In the genomic region with DNA sequence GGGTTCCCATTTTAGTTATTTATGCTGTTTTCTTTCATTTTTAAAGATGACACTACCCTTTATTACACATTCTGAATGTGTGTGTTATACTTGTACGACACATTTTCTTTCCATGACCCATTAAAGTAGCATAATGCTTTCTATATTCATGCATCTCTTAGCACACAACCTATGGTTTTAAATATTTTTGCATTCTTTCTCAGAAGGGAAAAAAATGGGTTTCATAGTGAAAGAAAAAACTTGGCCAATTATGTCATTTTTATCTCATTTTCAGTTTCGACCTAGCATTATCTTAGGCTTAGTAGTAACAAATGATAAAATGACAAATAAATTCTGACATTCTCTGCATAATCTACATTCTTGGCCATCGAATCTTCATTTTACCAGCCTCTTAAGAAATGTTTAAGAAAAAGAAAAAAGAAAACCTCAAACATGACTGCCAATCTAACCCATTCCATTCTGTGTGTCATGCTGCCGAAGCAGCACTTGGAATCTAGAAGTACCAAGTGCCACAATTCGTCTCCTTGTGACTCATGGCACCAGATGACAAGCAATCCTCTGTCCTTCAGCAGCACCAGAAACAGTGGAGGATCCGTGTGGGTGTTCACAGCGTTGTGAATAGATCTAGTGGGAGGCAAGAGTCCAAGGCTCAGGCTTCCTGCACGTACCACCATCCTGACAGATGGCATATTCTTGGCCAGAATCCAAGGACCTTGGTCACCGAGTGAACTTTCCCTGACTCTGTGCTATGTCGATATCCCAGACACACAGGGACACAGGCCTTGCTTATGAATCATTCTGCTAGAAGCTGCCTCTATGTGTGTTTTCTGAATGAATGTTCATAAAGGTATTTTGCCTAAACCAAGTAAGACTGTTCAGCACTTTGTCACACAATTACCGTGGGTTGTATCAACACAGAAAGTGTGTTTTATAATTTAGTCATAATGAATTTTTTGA, we compare ENCODE assay signal across 1 cellular context.
TF ChIP-seq lines count a peak whose summit lies in the region.

No MANE protein-coding gene starts in this region.

TF ChIP-seq in HepG2, 621 proteins besides CTCF, POLR2A, EP300 and RAD21 (continued from another document and continues in another):
- TF ChIP-seq, protein P1, sequence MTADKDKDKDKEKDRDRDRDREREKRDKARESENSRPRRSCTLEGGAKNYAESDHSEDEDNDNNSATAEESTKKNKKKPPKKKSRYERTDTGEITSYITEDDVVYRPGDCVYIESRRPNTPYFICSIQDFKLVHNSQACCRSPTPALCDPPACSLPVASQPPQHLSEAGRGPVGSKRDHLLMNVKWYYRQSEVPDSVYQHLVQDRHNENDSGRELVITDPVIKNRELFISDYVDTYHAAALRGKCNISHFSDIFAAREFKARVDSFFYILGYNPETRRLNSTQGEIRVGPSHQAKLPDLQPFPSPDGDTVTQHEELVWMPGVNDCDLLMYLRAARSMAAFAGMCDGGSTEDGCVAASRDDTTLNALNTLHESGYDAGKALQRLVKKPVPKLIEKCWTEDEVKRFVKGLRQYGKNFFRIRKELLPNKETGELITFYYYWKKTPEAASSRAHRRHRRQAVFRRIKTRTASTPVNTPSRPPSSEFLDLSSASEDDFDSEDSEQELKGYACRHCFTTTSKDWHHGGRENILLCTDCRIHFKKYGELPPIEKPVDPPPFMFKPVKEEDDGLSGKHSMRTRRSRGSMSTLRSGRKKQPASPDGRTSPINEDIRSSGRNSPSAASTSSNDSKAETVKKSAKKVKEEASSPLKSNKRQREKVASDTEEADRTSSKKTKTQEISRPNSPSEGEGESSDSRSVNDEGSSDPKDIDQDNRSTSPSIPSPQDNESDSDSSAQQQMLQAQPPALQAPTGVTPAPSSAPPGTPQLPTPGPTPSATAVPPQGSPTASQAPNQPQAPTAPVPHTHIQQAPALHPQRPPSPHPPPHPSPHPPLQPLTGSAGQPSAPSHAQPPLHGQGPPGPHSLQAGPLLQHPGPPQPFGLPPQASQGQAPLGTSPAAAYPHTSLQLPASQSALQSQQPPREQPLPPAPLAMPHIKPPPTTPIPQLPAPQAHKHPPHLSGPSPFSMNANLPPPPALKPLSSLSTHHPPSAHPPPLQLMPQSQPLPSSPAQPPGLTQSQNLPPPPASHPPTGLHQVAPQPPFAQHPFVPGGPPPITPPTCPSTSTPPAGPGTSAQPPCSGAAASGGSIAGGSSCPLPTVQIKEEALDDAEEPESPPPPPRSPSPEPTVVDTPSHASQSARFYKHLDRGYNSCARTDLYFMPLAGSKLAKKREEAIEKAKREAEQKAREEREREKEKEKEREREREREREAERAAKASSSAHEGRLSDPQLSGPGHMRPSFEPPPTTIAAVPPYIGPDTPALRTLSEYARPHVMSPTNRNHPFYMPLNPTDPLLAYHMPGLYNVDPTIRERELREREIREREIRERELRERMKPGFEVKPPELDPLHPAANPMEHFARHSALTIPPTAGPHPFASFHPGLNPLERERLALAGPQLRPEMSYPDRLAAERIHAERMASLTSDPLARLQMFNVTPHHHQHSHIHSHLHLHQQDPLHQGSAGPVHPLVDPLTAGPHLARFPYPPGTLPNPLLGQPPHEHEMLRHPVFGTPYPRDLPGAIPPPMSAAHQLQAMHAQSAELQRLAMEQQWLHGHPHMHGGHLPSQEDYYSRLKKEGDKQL (CRISPR knock-in tag; IDR thresholded peaks at IDR 0.05; ENCODE audit: low read depth) = no peak
- TF ChIP-seq ZNF225 (CRISPR knock-in tag; IDR thresholded peaks at IDR 0.05) = no peak
- TF ChIP-seq NFE2L1 (CRISPR knock-in tag; IDR thresholded peaks at IDR 0.05; ENCODE audit: borderline replicate concordance) = no peak
- TF ChIP-seq, protein P2, sequence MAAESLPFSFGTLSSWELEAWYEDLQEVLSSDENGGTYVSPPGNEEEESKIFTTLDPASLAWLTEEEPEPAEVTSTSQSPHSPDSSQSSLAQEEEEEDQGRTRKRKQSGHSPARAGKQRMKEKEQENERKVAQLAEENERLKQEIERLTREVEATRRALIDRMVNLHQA (CRISPR knock-in tag; IDR thresholded peaks at IDR 0.05) = no peak
- no peak for TF ChIP-seq FLYWCH1 (CRISPR knock-in tag; IDR thresholded peaks at IDR 0.05)
- no peak for TF ChIP-seq ZNF180 (CRISPR knock-in tag; IDR thresholded peaks at IDR 0.05; ENCODE audit: borderline replicate concordance, low read depth)
- TF ChIP-seq, protein P3, sequence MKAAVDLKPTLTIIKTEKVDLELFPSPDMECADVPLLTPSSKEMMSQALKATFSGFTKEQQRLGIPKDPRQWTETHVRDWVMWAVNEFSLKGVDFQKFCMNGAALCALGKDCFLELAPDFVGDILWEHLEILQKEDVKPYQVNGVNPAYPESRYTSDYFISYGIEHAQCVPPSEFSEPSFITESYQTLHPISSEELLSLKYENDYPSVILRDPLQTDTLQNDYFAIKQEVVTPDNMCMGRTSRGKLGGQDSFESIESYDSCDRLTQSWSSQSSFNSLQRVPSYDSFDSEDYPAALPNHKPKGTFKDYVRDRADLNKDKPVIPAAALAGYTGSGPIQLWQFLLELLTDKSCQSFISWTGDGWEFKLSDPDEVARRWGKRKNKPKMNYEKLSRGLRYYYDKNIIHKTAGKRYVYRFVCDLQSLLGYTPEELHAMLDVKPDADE (CRISPR knock-in tag; IDR thresholded peaks at IDR 0.05) = no peak
- TF ChIP-seq SCMH1 (CRISPR knock-in tag; IDR thresholded peaks at IDR 0.05; ENCODE audit: borderline replicate concordance) = no peak
- TF ChIP-seq MXD4 (CRISPR knock-in tag; IDR thresholded peaks at IDR 0.05) = 0 out of 2 replicates have a peak, but pooled peaks have one; percentile 34
- TF ChIP-seq ZNF17 (CRISPR knock-in tag; IDR thresholded peaks at IDR 0.05) = no peak
- TF ChIP-seq, protein P4, sequence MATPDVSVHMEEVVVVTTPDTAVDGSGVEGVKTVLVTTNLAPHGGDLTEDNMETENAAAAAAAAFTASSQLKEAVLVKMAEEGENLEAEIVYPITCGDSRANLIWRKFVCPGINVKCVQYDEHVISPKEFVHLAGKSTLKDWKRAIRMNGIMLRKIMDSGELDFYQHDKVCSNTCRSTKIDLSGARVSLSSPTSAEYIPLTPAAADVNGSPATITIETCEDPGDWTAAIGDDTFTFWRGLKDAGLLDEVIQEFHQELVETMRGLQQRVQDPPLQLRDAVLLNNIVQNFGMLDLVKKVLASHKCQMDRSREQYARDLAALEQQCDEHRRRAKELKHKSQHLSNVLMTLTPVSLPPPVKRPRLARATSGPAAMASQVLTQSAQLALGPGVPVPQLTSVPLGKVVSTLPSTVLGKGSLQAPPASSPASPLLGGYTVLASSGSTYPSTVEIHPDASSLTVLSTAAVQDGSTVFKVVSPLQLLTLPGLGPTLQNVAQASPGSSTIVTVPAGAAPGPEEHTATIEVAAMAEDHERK (CRISPR knock-in tag; IDR thresholded peaks at IDR 0.05; ENCODE audit: low read depth) = no peak
- TF ChIP-seq, protein P5, sequence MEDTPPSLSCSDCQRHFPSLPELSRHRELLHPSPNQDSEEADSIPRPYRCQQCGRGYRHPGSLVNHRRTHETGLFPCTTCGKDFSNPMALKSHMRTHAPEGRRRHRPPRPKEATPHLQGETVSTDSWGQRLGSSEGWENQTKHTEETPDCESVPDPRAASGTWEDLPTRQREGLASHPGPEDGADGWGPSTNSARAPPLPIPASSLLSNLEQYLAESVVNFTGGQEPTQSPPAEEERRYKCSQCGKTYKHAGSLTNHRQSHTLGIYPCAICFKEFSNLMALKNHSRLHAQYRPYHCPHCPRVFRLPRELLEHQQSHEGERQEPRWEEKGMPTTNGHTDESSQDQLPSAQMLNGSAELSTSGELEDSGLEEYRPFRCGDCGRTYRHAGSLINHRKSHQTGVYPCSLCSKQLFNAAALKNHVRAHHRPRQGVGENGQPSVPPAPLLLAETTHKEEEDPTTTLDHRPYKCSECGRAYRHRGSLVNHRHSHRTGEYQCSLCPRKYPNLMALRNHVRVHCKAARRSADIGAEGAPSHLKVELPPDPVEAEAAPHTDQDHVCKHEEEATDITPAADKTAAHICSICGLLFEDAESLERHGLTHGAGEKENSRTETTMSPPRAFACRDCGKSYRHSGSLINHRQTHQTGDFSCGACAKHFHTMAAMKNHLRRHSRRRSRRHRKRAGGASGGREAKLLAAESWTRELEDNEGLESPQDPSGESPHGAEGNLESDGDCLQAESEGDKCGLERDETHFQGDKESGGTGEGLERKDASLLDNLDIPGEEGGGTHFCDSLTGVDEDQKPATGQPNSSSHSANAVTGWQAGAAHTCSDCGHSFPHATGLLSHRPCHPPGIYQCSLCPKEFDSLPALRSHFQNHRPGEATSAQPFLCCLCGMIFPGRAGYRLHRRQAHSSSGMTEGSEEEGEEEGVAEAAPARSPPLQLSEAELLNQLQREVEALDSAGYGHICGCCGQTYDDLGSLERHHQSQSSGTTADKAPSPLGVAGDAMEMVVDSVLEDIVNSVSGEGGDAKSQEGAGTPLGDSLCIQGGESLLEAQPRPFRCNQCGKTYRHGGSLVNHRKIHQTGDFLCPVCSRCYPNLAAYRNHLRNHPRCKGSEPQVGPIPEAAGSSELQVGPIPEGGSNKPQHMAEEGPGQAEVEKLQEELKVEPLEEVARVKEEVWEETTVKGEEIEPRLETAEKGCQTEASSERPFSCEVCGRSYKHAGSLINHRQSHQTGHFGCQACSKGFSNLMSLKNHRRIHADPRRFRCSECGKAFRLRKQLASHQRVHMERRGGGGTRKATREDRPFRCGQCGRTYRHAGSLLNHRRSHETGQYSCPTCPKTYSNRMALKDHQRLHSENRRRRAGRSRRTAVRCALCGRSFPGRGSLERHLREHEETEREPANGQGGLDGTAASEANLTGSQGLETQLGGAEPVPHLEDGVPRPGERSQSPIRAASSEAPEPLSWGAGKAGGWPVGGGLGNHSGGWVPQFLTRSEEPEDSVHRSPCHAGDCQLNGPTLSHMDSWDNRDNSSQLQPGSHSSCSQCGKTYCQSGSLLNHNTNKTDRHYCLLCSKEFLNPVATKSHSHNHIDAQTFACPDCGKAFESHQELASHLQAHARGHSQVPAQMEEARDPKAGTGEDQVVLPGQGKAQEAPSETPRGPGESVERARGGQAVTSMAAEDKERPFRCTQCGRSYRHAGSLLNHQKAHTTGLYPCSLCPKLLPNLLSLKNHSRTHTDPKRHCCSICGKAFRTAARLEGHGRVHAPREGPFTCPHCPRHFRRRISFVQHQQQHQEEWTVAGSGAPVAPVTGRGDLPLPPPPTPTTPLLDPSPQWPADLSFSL (CRISPR knock-in tag; IDR thresholded peaks at IDR 0.05) = peak; percentile 77; the same call in 1 of the 2 replicates
- no peak for TF ChIP-seq CHD2 (IDR thresholded peaks at IDR 0.05; ENCODE audit: low read depth, low read length)
- TF ChIP-seq HOXD1 (CRISPR knock-in tag; IDR thresholded peaks at IDR 0.05) = peak; percentile 68; the same call in 1 of the 2 replicates
- TF ChIP-seq, protein P6, sequence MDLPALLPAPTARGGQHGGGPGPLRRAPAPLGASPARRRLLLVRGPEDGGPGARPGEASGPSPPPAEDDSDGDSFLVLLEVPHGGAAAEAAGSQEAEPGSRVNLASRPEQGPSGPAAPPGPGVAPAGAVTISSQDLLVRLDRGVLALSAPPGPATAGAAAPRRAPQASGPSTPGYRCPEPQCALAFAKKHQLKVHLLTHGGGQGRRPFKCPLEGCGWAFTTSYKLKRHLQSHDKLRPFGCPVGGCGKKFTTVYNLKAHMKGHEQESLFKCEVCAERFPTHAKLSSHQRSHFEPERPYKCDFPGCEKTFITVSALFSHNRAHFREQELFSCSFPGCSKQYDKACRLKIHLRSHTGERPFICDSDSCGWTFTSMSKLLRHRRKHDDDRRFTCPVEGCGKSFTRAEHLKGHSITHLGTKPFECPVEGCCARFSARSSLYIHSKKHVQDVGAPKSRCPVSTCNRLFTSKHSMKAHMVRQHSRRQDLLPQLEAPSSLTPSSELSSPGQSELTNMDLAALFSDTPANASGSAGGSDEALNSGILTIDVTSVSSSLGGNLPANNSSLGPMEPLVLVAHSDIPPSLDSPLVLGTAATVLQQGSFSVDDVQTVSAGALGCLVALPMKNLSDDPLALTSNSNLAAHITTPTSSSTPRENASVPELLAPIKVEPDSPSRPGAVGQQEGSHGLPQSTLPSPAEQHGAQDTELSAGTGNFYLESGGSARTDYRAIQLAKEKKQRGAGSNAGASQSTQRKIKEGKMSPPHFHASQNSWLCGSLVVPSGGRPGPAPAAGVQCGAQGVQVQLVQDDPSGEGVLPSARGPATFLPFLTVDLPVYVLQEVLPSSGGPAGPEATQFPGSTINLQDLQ (CRISPR knock-in tag; IDR thresholded peaks at IDR 0.05) = no peak
- no peak for TF ChIP-seq RFX3 (CRISPR knock-in tag; IDR thresholded peaks at IDR 0.05)
- no peak for TF ChIP-seq CCDC6 (CRISPR knock-in tag; IDR thresholded peaks at IDR 0.05)
- TF ChIP-seq, protein P7, sequence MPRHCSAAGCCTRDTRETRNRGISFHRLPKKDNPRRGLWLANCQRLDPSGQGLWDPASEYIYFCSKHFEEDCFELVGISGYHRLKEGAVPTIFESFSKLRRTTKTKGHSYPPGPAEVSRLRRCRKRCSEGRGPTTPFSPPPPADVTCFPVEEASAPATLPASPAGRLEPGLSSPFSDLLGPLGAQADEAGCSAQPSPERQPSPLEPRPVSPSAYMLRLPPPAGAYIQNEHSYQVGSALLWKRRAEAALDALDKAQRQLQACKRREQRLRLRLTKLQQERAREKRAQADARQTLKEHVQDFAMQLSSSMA (CRISPR knock-in tag; IDR thresholded peaks at IDR 0.05) = no peak
- TF ChIP-seq FOXC1 (CRISPR knock-in tag; IDR thresholded peaks at IDR 0.05; ENCODE audit: borderline replicate concordance) = no peak
- TF ChIP-seq, protein P8, sequence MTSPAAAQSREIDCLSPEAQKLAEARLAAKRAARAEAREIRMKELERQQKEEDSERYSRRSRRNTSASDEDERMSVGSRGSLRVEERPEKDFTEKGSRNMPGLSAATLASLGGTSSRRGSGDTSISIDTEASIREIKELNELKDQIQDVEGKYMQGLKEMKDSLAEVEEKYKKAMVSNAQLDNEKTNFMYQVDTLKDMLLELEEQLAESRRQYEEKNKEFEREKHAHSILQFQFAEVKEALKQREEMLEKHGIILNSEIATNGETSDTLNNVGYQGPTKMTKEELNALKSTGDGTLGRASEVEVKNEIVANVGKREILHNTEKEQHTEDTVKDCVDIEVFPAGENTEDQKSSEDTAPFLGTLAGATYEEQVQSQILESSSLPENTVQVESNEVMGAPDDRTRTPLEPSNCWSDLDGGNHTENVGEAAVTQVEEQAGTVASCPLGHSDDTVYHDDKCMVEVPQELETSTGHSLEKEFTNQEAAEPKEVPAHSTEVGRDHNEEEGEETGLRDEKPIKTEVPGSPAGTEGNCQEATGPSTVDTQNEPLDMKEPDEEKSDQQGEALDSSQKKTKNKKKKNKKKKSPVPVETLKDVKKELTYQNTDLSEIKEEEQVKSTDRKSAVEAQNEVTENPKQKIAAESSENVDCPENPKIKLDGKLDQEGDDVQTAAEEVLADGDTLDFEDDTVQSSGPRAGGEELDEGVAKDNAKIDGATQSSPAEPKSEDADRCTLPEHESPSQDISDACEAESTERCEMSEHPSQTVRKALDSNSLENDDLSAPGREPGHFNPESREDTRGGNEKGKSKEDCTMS (CRISPR knock-in tag; conservative IDR thresholded peaks at IDR 0.05) = no peak
- no peak for TF ChIP-seq HDAC6 (IDR thresholded peaks at IDR 0.05; ENCODE audit: low read depth, low read length)
- peak; percentile 91 for TF ChIP-seq ZNF430 (CRISPR knock-in tag; IDR thresholded peaks at IDR 0.05)
- no peak for TF ChIP-seq RELA (CRISPR knock-in tag; IDR thresholded peaks at IDR 0.05)
- peak; percentile 88 for TF ChIP-seq KAT8 (CRISPR knock-in tag; IDR thresholded peaks at IDR 0.05)
- TF ChIP-seq, protein P9, sequence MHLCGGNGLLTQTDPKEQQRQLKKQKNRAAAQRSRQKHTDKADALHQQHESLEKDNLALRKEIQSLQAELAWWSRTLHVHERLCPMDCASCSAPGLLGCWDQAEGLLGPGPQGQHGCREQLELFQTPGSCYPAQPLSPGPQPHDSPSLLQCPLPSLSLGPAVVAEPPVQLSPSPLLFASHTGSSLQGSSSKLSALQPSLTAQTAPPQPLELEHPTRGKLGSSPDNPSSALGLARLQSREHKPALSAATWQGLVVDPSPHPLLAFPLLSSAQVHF (CRISPR knock-in tag; IDR thresholded peaks at IDR 0.05) = no peak
- no peak for TF ChIP-seq MAFG (CRISPR knock-in tag; IDR thresholded peaks at IDR 0.05)
- TF ChIP-seq ZNF577 (CRISPR knock-in tag; IDR thresholded peaks at IDR 0.05; ENCODE audit: borderline replicate concordance, low read depth) = no peak
- TF ChIP-seq RFXANK (CRISPR knock-in tag; IDR thresholded peaks at IDR 0.05) = no peak
